In genomic region chr12:113875681-113876080, GRCh38 we compare ENCODE assay signal across 19 cellular contexts.
DNase-seq lines count a peak whose midpoint lies in the region; ATAC-seq, FAIRE-seq and TF ChIP-seq lines count a peak whose summit lies in the region.
"Had no signal": no experiment of that assay in that cellular context is flagged by ENCODE, and none has a peak within 500 bp of the region (broad histone marks: within the 10 kb centered on the region; RNA-seq: fewer than 3 reads in every experiment).

No MANE protein-coding gene starts in this region.

- H3K9me3 Mint-ChIP-seq in astrocyte (ENCODE audit: unreplicated experiment), result no peaks in the 10 kb centered on the region
- H3K9me3 Mint-ChIP-seq: naive thymus-derived CD4-positive, alpha-beta T cell had no signal

- H3K4me3 ChIP-seq in astrocyte (ENCODE audit: insufficient read depth, low read depth, low read length), result no peak overlapping the region
- no peak overlapping the region for H3K4me3 ChIP-seq in mucosa of rectum (ENCODE audit: low read length in 2 of 2)
- H3K4me3 ChIP-seq: esophagus squamous epithelium, right atrium auricular region had no signal

- H3K9me3 ChIP-seq in astrocyte (ENCODE audit: insufficient read depth, low read depth, low read length) (no peaks in the 10 kb centered on the region), mucosa of rectum (ENCODE audit: control insufficient read depth in 2 of 2, low read length in 2 of 2) (no peaks in the 10 kb centered on the region)
- H3K9me3 ChIP-seq: esophagus squamous epithelium, right atrium auricular region, SK-N-SH had no signal

- H3K27ac Mint-ChIP-seq in astrocyte (ENCODE audit: unreplicated experiment), result peak overlapping the region; percentile 28
- H3K27ac Mint-ChIP-seq: naive thymus-derived CD4-positive, alpha-beta T cell had no signal

- H3K4me1 ChIP-seq in astrocyte (ENCODE audit: insufficient read depth, low read length) (peaks cover 17% of the 10 kb centered on the region), mucosa of rectum (ENCODE audit: control insufficient read depth in 2 of 2, insufficient read depth in 2 of 2, low read length in 2 of 2) (no peaks in the 10 kb centered on the region)
- H3K4me1 ChIP-seq: esophagus squamous epithelium, right atrium auricular region had no signal

- no peaks in the 10 kb centered on the region for H3K79me2 ChIP-seq in astrocyte (ENCODE audit: insufficient read depth, low read length)

- H3K4me2 ChIP-seq in astrocyte (ENCODE audit: low read length), result peak overlapping the region; percentile 72
- H3K4me2 ChIP-seq: SK-N-SH had no signal

- peak overlapping the region; percentile 70 for H3K9ac ChIP-seq in astrocyte (ENCODE audit: low read length)
- no peak overlapping the region for H3K9ac ChIP-seq in mucosa of rectum (ENCODE audit: low read depth in 1 of 2, low read length in 2 of 2)
- H3K9ac ChIP-seq: SK-N-SH had no signal

- no peak for TF ChIP-seq CTCF in astrocyte (IDR thresholded peaks at IDR 0.05; ENCODE audit: insufficient read depth, low read depth, low read length)

- H2AFZ ChIP-seq in astrocyte (ENCODE audit: low read depth, low read length), result peak overlapping the region; percentile 74

- H3K27me3 ChIP-seq in astrocyte (ENCODE audit: insufficient read depth, low read length) (peaks cover 3% of the 10 kb centered on the region), mucosa of rectum (ENCODE audit: control insufficient read depth in 2 of 2, insufficient read depth in 2 of 2, low read length in 2 of 2) (no peaks in the 10 kb centered on the region)
- H3K27me3 ChIP-seq: esophagus squamous epithelium, right atrium auricular region had no signal

- H3K36me3 ChIP-seq in astrocyte (ENCODE audit: insufficient read depth, low read length) (no peaks in the 10 kb centered on the region), mucosa of rectum (ENCODE audit: control insufficient read depth in 2 of 2, insufficient read depth in 2 of 2, low read length in 2 of 2) (peaks cover 3 to 6% of the 10 kb centered on the region in 2 donors)
- H3K36me3 ChIP-seq: right atrium auricular region, WERI-Rb-1 had no signal

- no peak for FAIRE-seq in astrocyte (lab: Jason Lieb, UNC)
- FAIRE-seq: G401.6, urothelium cell line had no signal

- no peak overlapping the region for H3K4me3 Mint-ChIP-seq in astrocyte (ENCODE audit: unreplicated experiment)
- H3K4me3 Mint-ChIP-seq: naive thymus-derived CD4-positive, alpha-beta T cell had no signal

- no peaks in the 10 kb centered on the region for H3K27me3 Mint-ChIP-seq in astrocyte (ENCODE audit: low read depth, unreplicated experiment)
- H3K27me3 Mint-ChIP-seq: naive thymus-derived CD4-positive, alpha-beta T cell had no signal

- no peaks in the 10 kb centered on the region for H4K20me1 ChIP-seq in astrocyte (ENCODE audit: insufficient read depth, low read length)

- DNase-seq in DMS153 (lab: John Stamatoyannopoulos, UW) (peak; percentile 88), M059J (ENCODE audit: low read depth) (peak; percentile 39), astrocyte (ENCODE audit: low read depth) (peak; percentile 70), GF-D8 (lab: John Stamatoyannopoulos, UW) (no peak), GM19240 (ENCODE audit: insufficient read length, low spot score) (no peak), T-helper 2 cell (no peak)
- DNase-seq: esophagus squamous epithelium; naive thymus-derived CD4-positive, alpha-beta T cell; NCI-H1930; SK-N-SH; stimulated activated CD4-positive, alpha-beta T cell treated with anti-CD3 and anti-CD28 coated beads, Interleukin-4, amount 100 ng/mL, for 24 hours; WERI-Rb-1 had no signal

- H3K4me1 Mint-ChIP-seq in astrocyte (ENCODE audit: low read depth, unreplicated experiment), result peaks cover 10% of the 10 kb centered on the region

- peaks cover 21% of the 10 kb centered on the region for H3K36me3 Mint-ChIP-seq in astrocyte (ENCODE audit: low read depth, unreplicated experiment)

- H3K27ac ChIP-seq in astrocyte (ENCODE audit: low read depth, low read length), result peak overlapping the region; percentile 87
- H3K27ac ChIP-seq in mucosa of rectum (ENCODE audit: low read depth in 2 of 2, low read length in 2 of 2), result peak overlapping the region; percentile 48 to 54
- H3K27ac ChIP-seq: C4-2B, esophagus squamous epithelium, right atrium auricular region, WERI-Rb-1 had no signal

- ATAC-seq in GM21786 (IDR thresholded peaks at IDR 0.05; ENCODE audit: unreplicated experiment), result no peak
- ATAC-seq: left lobe of liver; naive thymus-derived CD4-positive, alpha-beta T cell had no signal

Comparison
In these comparisons a context has a peak if more than half of its experiments do, and no peak if none do; other contexts are left out.
1. DNase-seq: peak in DMS153 (single experiment), M059J (single experiment) and astrocyte (single experiment); none in GF-D8 (single experiment), GM19240 (single experiment) and T-helper 2 cell (0 of 5).